19 cellular contexts compared by ENCODE assay signal in the genomic region with DNA sequence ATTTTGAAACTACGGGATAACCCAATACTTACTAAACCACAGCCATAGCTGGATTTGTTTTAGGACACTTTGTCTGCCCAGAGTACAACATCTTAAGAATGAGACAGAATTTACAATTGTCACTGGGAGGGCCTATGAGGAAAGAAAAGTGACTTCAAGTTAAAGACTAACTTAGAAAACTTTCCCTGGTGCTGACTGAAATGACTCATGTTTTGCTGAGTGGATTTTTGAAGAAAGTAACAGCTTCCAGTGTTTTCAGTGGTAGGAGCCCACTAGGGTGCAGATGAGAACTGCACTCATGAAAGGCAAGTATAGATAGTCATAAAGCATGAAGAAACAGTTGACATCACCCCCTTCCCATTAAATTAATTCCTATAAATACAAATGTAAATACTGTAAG.
DNase-seq lines count a peak whose midpoint lies in the region; ATAC-seq and TF ChIP-seq lines count a peak whose summit lies in the region.
"Had no signal": no experiment of that assay in that cellular context is flagged by ENCODE, and none has a peak within 500 bp of the region (broad histone marks: within the 10 kb centered on the region; RNA-seq: fewer than 3 reads in every experiment).

No MANE protein-coding gene starts in this region.

- no peak overlapping the region for H3K27ac Mint-ChIP-seq in chondrocyte (ENCODE audit: unreplicated experiment)
- H3K27ac Mint-ChIP-seq: activated T-helper 17 cell treated with anti-CD3 and anti-CD28 coated beads, Interleukin-2, amount 50 U/mL, for 72 hours; effector memory CD8-positive, alpha-beta T cell; nephron progenitor cell had no signal

- no peak overlapping the region for H3K4me3 ChIP-seq in gastroesophageal sphincter
- H3K4me3 ChIP-seq: ascending aorta, BLaER1, skin epidermis had no signal

- H3K36me3 Mint-ChIP-seq in chondrocyte (ENCODE audit: low read depth): no peaks in the 10 kb centered on the region

- no peak overlapping the region for H3K27ac ChIP-seq in gastroesophageal sphincter
- H3K27ac ChIP-seq: ascending aorta, BLaER1, skin epidermis had no signal

- no peak overlapping the region for H3K4me3 Mint-ChIP-seq in chondrocyte (ENCODE audit: unreplicated experiment)
- H3K4me3 Mint-ChIP-seq: activated T-helper 17 cell treated with anti-CD3 and anti-CD28 coated beads, Interleukin-2, amount 50 U/mL, for 72 hours; effector memory CD8-positive, alpha-beta T cell; nephron progenitor cell had no signal

- DNase-seq in glomerular visceral epithelial cell (ENCODE audit: extremely low spot score) (peak; percentile 16), chondrocyte (ENCODE audit: low spot score) (no peak), NCI-H2227 treated with DMSO at 0.1 percent for 48 hours (lab: John Stamatoyannopoulos, UW) (no peak)
- DNase-seq in activated CD4-positive, alpha-beta T cell treated with anti-CD3 and anti-CD28 coated beads for 48 hours: no peak
- DNase-seq: activated CD4-positive, alpha-beta T cell treated with anti-CD3 and anti-CD28 coated beads for 1 hour; effector memory CD8-positive, alpha-beta T cell; HCEC 1CT; head of caudate nucleus; NCI-H2107; nephron progenitor cell had no signal

- no peaks in the 10 kb centered on the region for H3K27me3 Mint-ChIP-seq in chondrocyte (ENCODE audit: low read depth)
- H3K27me3 Mint-ChIP-seq: activated T-helper 17 cell treated with anti-CD3 and anti-CD28 coated beads, Interleukin-2, amount 50 U/mL, for 72 hours; effector memory CD8-positive, alpha-beta T cell had no signal

- H3K36me3 ChIP-seq in gastroesophageal sphincter: no peaks in the 10 kb centered on the region
- H3K36me3 ChIP-seq: ascending aorta, BLaER1 had no signal

- WGBS in gastroesophageal sphincter (ENCODE audit: low coverage in 1 of 2), 2 donors: 83 to 100% methylated on average over 1 of the region's 1 CpG

- no peaks in the 10 kb centered on the region for H3K9me3 Mint-ChIP-seq in chondrocyte (ENCODE audit: low read depth)
- H3K9me3 Mint-ChIP-seq: activated T-helper 17 cell treated with anti-CD3 and anti-CD28 coated beads, Interleukin-2, amount 50 U/mL, for 72 hours; nephron progenitor cell had no signal

- TF ChIP-seq CTCF in chondrocyte (IDR thresholded peaks at IDR 0.05): no peak
- no peak for TF ChIP-seq CTCF in gastroesophageal sphincter (IDR thresholded peaks at IDR 0.05)

- peaks cover 5% of the 10 kb centered on the region for H3K4me1 Mint-ChIP-seq in chondrocyte (ENCODE audit: low read depth)
- H3K4me1 Mint-ChIP-seq: activated T-helper 17 cell treated with anti-CD3 and anti-CD28 coated beads, Interleukin-2, amount 50 U/mL, for 72 hours; nephron progenitor cell had no signal

- no peaks in the 10 kb centered on the region for H3K4me1 ChIP-seq in gastroesophageal sphincter
- H3K4me1 ChIP-seq: ascending aorta, BLaER1 had no signal

- TF ChIP-seq POLR2A in gastroesophageal sphincter (IDR thresholded peaks at IDR 0.05): no peak

- no peaks in the 10 kb centered on the region for H3K9me3 ChIP-seq in gastroesophageal sphincter
- H3K9me3 ChIP-seq: ascending aorta, BLaER1 had no signal

- no peaks in the 10 kb centered on the region for H3K27me3 ChIP-seq in gastroesophageal sphincter
- H3K27me3 ChIP-seq: ascending aorta, BLaER1 had no signal

- no peak for TF ChIP-seq EP300 in gastroesophageal sphincter (IDR thresholded peaks at IDR 0.05)

- peak; percentile 79 for ATAC-seq in GM18868 (IDR thresholded peaks at IDR 0.05; ENCODE audit: unreplicated experiment)
- peak; percentile 91 for ATAC-seq in GM21825 (IDR thresholded peaks at IDR 0.05; ENCODE audit: unreplicated experiment)
- peak; percentile 91 for ATAC-seq in HG03159 (IDR thresholded peaks at IDR 0.05; ENCODE audit: unreplicated experiment)
- ATAC-seq in gastroesophageal sphincter: no peak
- ATAC-seq: activated T-helper 17 cell treated with anti-CD3 and anti-CD28 coated beads, Interleukin-2, amount 50 U/mL, for 72 hours; effector memory CD8-positive, alpha-beta T cell; SK-N-SH treated with all-trans-retinoic acid at 6 μM for 48 hours had no signal
